Comparison of ENCODE assay signal across 14 cellular contexts in genomic region chr16:70745536-70746025, GRCh38. TPM values are rescaled to one million over a fixed set of nuclear protein-coding genes. Genes with fewer than 3 reads are reported as not detected.
DNase-seq lines count a peak whose midpoint lies in the region; ATAC-seq and TF ChIP-seq lines count a peak whose summit lies in the region.
"Had no signal": no experiment of that assay in that cellular context is flagged by ENCODE, and none has a peak within 500 bp of the region (broad histone marks: within the 10 kb centered on the region; RNA-seq: fewer than 3 reads in every experiment).

No MANE protein-coding gene starts in this region.

- in situ Hi-C loops in mammary epithelial cell (cut with MboI; ENCODE audit: low sequenced_read_pairs in 2 of 2): no loop called here

- no peak overlapping the region for H3K4ac ChIP-seq in mesendoderm (ENCODE audit: low read depth, low read length)

- peaks cover 42% of the 10 kb centered on the region for H3K4me1 ChIP-seq in mammary epithelial cell (ENCODE audit: insufficient read depth, low read length)
- peaks cover 39% of the 10 kb centered on the region for H3K4me1 ChIP-seq in osteoblast (ENCODE audit: insufficient read depth, low read length)
- H3K4me1 ChIP-seq in mesendoderm (ENCODE audit: control insufficient read depth, low read depth, low read length): no peaks in the 10 kb centered on the region

- no peak overlapping the region for H2AK5ac ChIP-seq in mesendoderm (ENCODE audit: low read length)

- H3K9me3 ChIP-seq in mammary epithelial cell (replicated peaks; ENCODE audit: insufficient read depth, low read length) (no peaks in the 10 kb centered on the region), osteoblast (ENCODE audit: low read depth, low read length) (no peaks in the 10 kb centered on the region)

- H3K9me3 Mint-ChIP-seq in MCF 10A (ENCODE audit: unreplicated experiment) (no peaks in the 10 kb centered on the region), chondrocyte (ENCODE audit: low read depth) (no peaks in the 10 kb centered on the region)
- H3K9me3 Mint-ChIP-seq in stimulated activated naive CD8-positive, alpha-beta T cell treated with anti-CD3 and anti-CD28 coated beads, Interleukin-15, amount 100 ng/mL, for 72 hours: peaks cover 0 to 9% of the 10 kb centered on the region in 2 donors
- H3K9me3 Mint-ChIP-seq: activated B cell treated with CpG ODN at 0.5 μM for 24 hours had no signal

- H3K27me3 Mint-ChIP-seq in MCF 10A (ENCODE audit: insufficient read depth, unreplicated experiment) (no peaks in the 10 kb centered on the region), chondrocyte (ENCODE audit: low read depth) (no peaks in the 10 kb centered on the region)
- no peaks in the 10 kb centered on the region for H3K27me3 Mint-ChIP-seq in stimulated activated naive CD8-positive, alpha-beta T cell treated with anti-CD3 and anti-CD28 coated beads, Interleukin-15, amount 100 ng/mL, for 72 hours
- H3K27me3 Mint-ChIP-seq: activated B cell treated with CpG ODN at 0.5 μM for 24 hours had no signal

- TF ChIP-seq CTCF in MCF 10A (IDR thresholded peaks at IDR 0.05; ENCODE audit: unreplicated experiment) (no peak), mammary epithelial cell (conservative IDR thresholded peaks at IDR 0.05 in 1 of 2, IDR thresholded peaks at IDR 0.05 in 1 of 2; ENCODE audit: extremely low read depth in 1 of 2, insufficient read depth in 1 of 2, low read depth in 1 of 2, low read length in 2 of 2) (no peak), chondrocyte (IDR thresholded peaks at IDR 0.05) (no peak), osteoblast (IDR thresholded peaks at IDR 0.05; ENCODE audit: extremely low read depth, low read depth, low read length) (no peak), GM20000 (IDR thresholded peaks at IDR 0.05; ENCODE audit: extremely low read depth, missing control alignments) (no peak)

- H4K5ac ChIP-seq in mesendoderm (ENCODE audit: low read length): no peak overlapping the region

- H3K79me2 ChIP-seq in mammary epithelial cell (ENCODE audit: insufficient read depth, low read length): no peaks in the 10 kb centered on the region
- H3K79me2 ChIP-seq in osteoblast (ENCODE audit: insufficient read depth, low read length): peaks cover 9% of the 10 kb centered on the region
- no peaks in the 10 kb centered on the region for H3K79me2 ChIP-seq in mesendoderm (ENCODE audit: control insufficient read depth, insufficient read depth, low read length)

- WGBS in mammary epithelial cell (ENCODE audit: low coverage, missing lambda C conversion rate): 85% methylated on average over 5 of the region's 6 CpGs
- no CpG with 5 or more reads among the region's 6 CpGs for WGBS in mesendoderm (ENCODE audit: extremely low coverage, insufficient coverage, low lambda C conversion rate)

- H4K8ac ChIP-seq in mesendoderm (ENCODE audit: low read depth, low read length): no peak overlapping the region

- H3K36me3 ChIP-seq in mammary epithelial cell (ENCODE audit: insufficient read depth, low read length) (no peaks in the 10 kb centered on the region), osteoblast (ENCODE audit: insufficient read depth, low read length) (peaks cover 10% of the 10 kb centered on the region), mesendoderm (ENCODE audit: control insufficient read depth, insufficient read depth, low read length) (peaks cover 2% of the 10 kb centered on the region)

- dilution Hi-C loops in mammary epithelial cell (cut with HindIII; ENCODE audit: low sequenced_read_pairs): no loop called here

- H2BK15ac ChIP-seq in mesendoderm (replicated peaks; ENCODE audit: low read depth): no peak overlapping the region

- no peak overlapping the region for H3K4me3 ChIP-seq in mammary epithelial cell (replicated peaks in 1 of 3; ENCODE audit: insufficient read depth in 1 of 3, low read depth in 2 of 3, low read length in 3 of 3)
- H3K4me3 ChIP-seq in osteoblast (ENCODE audit: insufficient read depth, low read length): peak overlapping the region; percentile 29
- no peak overlapping the region for H3K4me3 ChIP-seq in mesendoderm (ENCODE audit: low read length)
- H3K4me3 ChIP-seq: GM23338 had no signal

- H3K36me3 Mint-ChIP-seq in MCF 10A (ENCODE audit: insufficient read depth, unreplicated experiment) (peaks cover 5% of the 10 kb centered on the region), chondrocyte (ENCODE audit: low read depth) (peaks cover 10% of the 10 kb centered on the region)

- H3K23ac ChIP-seq in mesendoderm (ENCODE audit: low read length): no peak overlapping the region

- ATAC-seq in stimulated activated naive CD8-positive, alpha-beta T cell treated with anti-CD3 and anti-CD28 coated beads, Interleukin-15, amount 100 ng/mL, for 72 hours: no peak
- no peak for ATAC-seq in sciatic nerve
- ATAC-seq: GM23338 had no signal

- no TSS peak for BruUV-seq in MCF 10A (replicated peaks; lab: Mats Ljungman, UMichigan)
- BruUV-seq in mammary epithelial cell (replicated peaks; lab: Mats Ljungman, UMichigan): no TSS peak

- no peaks in the 10 kb centered on the region for H3K79me1 ChIP-seq in mesendoderm (ENCODE audit: low read length)

- CTCF ChIA-PET in MCF 10A (lab: Yijun Ruan, JAX): interaction anchor here (0.6 to 2.1 kb wide), 3 partner anchors 25 to 68 kb away, joined by 3 to 8 read pairs (median 4); no protein-coding TSS in a partner anchor
- CTCF ChIA-PET in mammary epithelial cell (lab: Charles Lee; ENCODE audit: low non-redundant PET): no interaction called here

- intact Hi-C loops in MCF 10A (cut with micrococcal nuclease) (loop anchor here (1.0 kb wide), 1 partner anchor 15 kb away; no protein-coding TSS in a partner anchor), mammary epithelial cell (cut with micrococcal nuclease) (loop anchor here (2.0 kb wide), 1 partner anchor 25 kb away; no protein-coding TSS in a partner anchor), sciatic nerve (cut with DNase I) (no loop called here)

- POLR2A ChIA-PET in MCF 10A (lab: Yijun Ruan, JAX): interaction anchor here (1.9 kb wide), 1 partner anchor 31 kb away, joined by 16 read pairs; no protein-coding TSS in a partner anchor

- H3K4me2 ChIP-seq in mammary epithelial cell (ENCODE audit: insufficient read depth, low read depth, low read length) (no peak overlapping the region), osteoblast (ENCODE audit: insufficient read depth, low read length) (peak overlapping the region; percentile 71), mesendoderm (ENCODE audit: low read length) (no peak overlapping the region)
- H3K4me2 ChIP-seq: GM23338, KMS-11 had no signal

- no peak overlapping the region for H2BK5ac ChIP-seq in mesendoderm (ENCODE audit: low read length)

- no peak overlapping the region for H3K18ac ChIP-seq in mesendoderm (ENCODE audit: low read length)

- H3K27ac Mint-ChIP-seq in MCF 10A (ENCODE audit: low read depth, unreplicated experiment) (peak overlapping the region; percentile 44), chondrocyte (ENCODE audit: unreplicated experiment) (peak overlapping the region; percentile 96)
- no peak overlapping the region for H3K27ac Mint-ChIP-seq in stimulated activated naive CD8-positive, alpha-beta T cell treated with anti-CD3 and anti-CD28 coated beads, Interleukin-15, amount 100 ng/mL, for 72 hours
- H3K27ac Mint-ChIP-seq: GM23338, mesothelial cell of epicardium had no signal

- no peak overlapping the region for H2BK120ac ChIP-seq in mesendoderm (ENCODE audit: low read depth, low read length)

- H3K27ac ChIP-seq in mammary epithelial cell (ENCODE audit: insufficient read depth, low read depth, low read length) (no peak overlapping the region), osteoblast (ENCODE audit: low read depth, low read length) (peak overlapping the region; percentile 97), mesendoderm (ENCODE audit: low read depth, low read length) (no peak overlapping the region)
- H3K27ac ChIP-seq: KMS-11 had no signal

- DNase-seq in MCF 10A (ENCODE audit: unreplicated experiment) (no peak), mammary epithelial cell (no peak), chondrocyte (ENCODE audit: low spot score) (no peak), osteoblast (ENCODE audit: insufficient read length, low spot score, missing footprints) (peak; percentile 82), mesendoderm (no peak), sciatic nerve (ENCODE audit: low spot score) (no peak), GM20000 (ENCODE audit: low spot score) (no peak)
- no peak for DNase-seq in stimulated activated naive CD8-positive, alpha-beta T cell treated with anti-CD3 and anti-CD28 coated beads, Interleukin-15, amount 100 ng/mL, for 72 hours
- DNase-seq: activated B cell treated with CpG ODN at 0.5 μM for 24 hours; activated naive CD4-positive, alpha-beta T cell; effector CD8-positive, alpha-beta T cell had no signal

- H4K20me1 ChIP-seq in mammary epithelial cell (ENCODE audit: insufficient read depth, low read length): no peaks in the 10 kb centered on the region
- no peaks in the 10 kb centered on the region for H4K20me1 ChIP-seq in osteoblast (ENCODE audit: insufficient read depth, low read length)

- no peak overlapping the region for H3K56ac ChIP-seq in mesendoderm (ENCODE audit: low read length)

- no peak overlapping the region for H3K9ac ChIP-seq in mammary epithelial cell (ENCODE audit: insufficient read depth, low read length)
- no peak overlapping the region for H3K9ac ChIP-seq in mesendoderm (ENCODE audit: low read length)
- H3K9ac ChIP-seq: KMS-11 had no signal

- H3K27me3 ChIP-seq in mammary epithelial cell (ENCODE audit: insufficient read depth, low read length) (no peaks in the 10 kb centered on the region), osteoblast (ENCODE audit: insufficient read depth, low read length) (no peaks in the 10 kb centered on the region), mesendoderm (ENCODE audit: insufficient read depth, low read length, poor library complexity) (no peaks in the 10 kb centered on the region)

- H2AFZ ChIP-seq in mammary epithelial cell (ENCODE audit: low read depth, low read length): no peak overlapping the region
- no peak overlapping the region for H2AFZ ChIP-seq in osteoblast (ENCODE audit: low read length)
- H2AFZ ChIP-seq: GM23338 had no signal

- H3K4me1 Mint-ChIP-seq in MCF 10A (ENCODE audit: insufficient read depth, unreplicated experiment): peaks cover 32% of the 10 kb centered on the region
- peaks cover 63% of the 10 kb centered on the region for H3K4me1 Mint-ChIP-seq in chondrocyte (ENCODE audit: low read depth)
- H3K4me1 Mint-ChIP-seq in stimulated activated naive CD8-positive, alpha-beta T cell treated with anti-CD3 and anti-CD28 coated beads, Interleukin-15, amount 100 ng/mL, for 72 hours: peaks cover 54% of the 10 kb centered on the region

- H3K4me3 Mint-ChIP-seq in MCF 10A (ENCODE audit: unreplicated experiment) (no peak overlapping the region), chondrocyte (ENCODE audit: unreplicated experiment) (no peak overlapping the region)
- no peak overlapping the region for H3K4me3 Mint-ChIP-seq in stimulated activated naive CD8-positive, alpha-beta T cell treated with anti-CD3 and anti-CD28 coated beads, Interleukin-15, amount 100 ng/mL, for 72 hours
- H3K4me3 Mint-ChIP-seq: activated B cell treated with CpG ODN at 0.5 μM for 24 hours, GM23338, mesothelial cell of epicardium had no signal

RNA-seq across cellular contexts. Expression of gene VAC14, which starts 55.4 kb away (rescaled TPM):
- 25.5 and 47.9 TPM in 2 replicates for total RNA-seq in MCF 10A (2022)
- total RNA-seq in mammary epithelial cell: 10 to 100 TPM; 29.5 to 39.5 TPM
- 42.2 TPM for polyA plus RNA-seq in mammary epithelial cell
- 84.3 TPM for polyA minus RNA-seq in mammary epithelial cell
- total RNA-seq in chondrocyte: 35.6 to 40.3 TPM (median 37.9 TPM) in 3 replicates
- total RNA-seq in osteoblast: 72.7 and 83.7 TPM in 2 replicates
- polyA plus RNA-seq in mesendoderm (2013, experiment 1 of 2): 28.6 TPM
- 28.4 TPM for polyA plus RNA-seq in mesendoderm (2013, experiment 2 of 2)
- 26.2 TPM for total RNA-seq in sciatic nerve

RNA-seq across cellular contexts. Expression of gene MTSS2, which starts 59.7 kb away (rescaled TPM):
- total RNA-seq in MCF 10A (2022) (75.8 and 78.7 TPM in 2 replicates), mammary epithelial cell (10 to 100 TPM; 25.8 to 42.9 TPM), chondrocyte (243 to 296 TPM (median 282 TPM) in 3 replicates), osteoblast (54.2 and 56.5 TPM in 2 replicates), sciatic nerve (75.9 TPM)
- polyA plus RNA-seq in mammary epithelial cell: 46.7 TPM
- polyA minus RNA-seq in mammary epithelial cell: 28.8 TPM
- 43.1 TPM for polyA plus RNA-seq in mesendoderm (2013, experiment 1 of 2)
- 46.9 TPM for polyA plus RNA-seq in mesendoderm (2013, experiment 2 of 2)

Comparison
In these comparisons a context has a peak if more than half of its experiments do, and no peak if none do; other contexts are left out.
1. H3K27ac Mint-ChIP-seq: peak in MCF 10A (single experiment) and chondrocyte (single experiment); none in stimulated activated naive CD8-positive, alpha-beta T cell treated with anti-CD3 and anti-CD28 coated beads, Interleukin-15, amount 100 ng/mL, for 72 hours (0 of 2).